In genomic region chr6:3859878-3860552, GRCh38 we compare ENCODE assay signal across 28 cellular contexts.
"Had no signal": no experiment of that assay in that cellular context is flagged by ENCODE, and none has a peak within 500 bp of the region (broad histone marks: within the 10 kb centered on the region; RNA-seq: fewer than 3 reads in every experiment).

No MANE protein-coding gene starts in this region.

- H3K27ac Mint-ChIP-seq: dendritic cell treated with granulocyte-macrophage colony-stimulating factor and Interleukin-4, amounts not matched to agents 40 ng/mL and 50 ng/mL, for 4 days; effector memory CD8-positive, alpha-beta T cell; endodermal cell had no signal

- H3K4me3 Mint-ChIP-seq: dendritic cell treated with granulocyte-macrophage colony-stimulating factor and Interleukin-4, amounts not matched to agents 40 ng/mL and 50 ng/mL, for 4 days; effector memory CD8-positive, alpha-beta T cell; endodermal cell had no signal

- FAIRE-seq: colon, endometrium, frontal cortex had no signal

- ATAC-seq: effector memory CD8-positive, alpha-beta T cell; esophagus mucosa; foreskin keratinocyte; gastrocnemius medialis; gastroesophageal sphincter; heart left ventricle; heart right ventricle had no signal

- H3K27ac ChIP-seq: colonic mucosa, coronary artery, dorsolateral prefrontal cortex, epithelial cell of prostate, esophagus muscularis mucosa, esophagus squamous epithelium, foreskin keratinocyte, gastrocnemius medialis, gastroesophageal sphincter, heart left ventricle, heart right ventricle had no signal

- H3K4me3 ChIP-seq: colonic mucosa, coronary artery, dorsolateral prefrontal cortex, esophagus muscularis mucosa, esophagus squamous epithelium, gastrocnemius medialis, gastroesophageal sphincter, heart left ventricle, heart right ventricle had no signal

- H3K4me1 ChIP-seq: colonic mucosa, esophagus muscularis mucosa, foreskin keratinocyte, gastrocnemius medialis, gastroesophageal sphincter, heart left ventricle, heart right ventricle had no signal

- DNase-seq: colonic mucosa; cortex of kidney; dermis blood vessel endothelial cell; dorsolateral prefrontal cortex; effector CD4-positive, alpha-beta T cell; effector CD8-positive, alpha-beta T cell; effector memory CD4-positive, alpha-beta T cell; effector memory CD8-positive, alpha-beta T cell; endodermal cell; erythroblast; esophagus squamous epithelium; foreskin fibroblast; foreskin keratinocyte; foreskin melanocyte; gastrocnemius medialis; glutamatergic neuron; head of caudate nucleus; heart left ventricle; heart right ventricle had no signal

- H3K9me3 ChIP-seq: colonic mucosa, esophagus muscularis mucosa, esophagus squamous epithelium, gastrocnemius medialis had no signal

- H3K27me3 ChIP-seq: colonic mucosa, dorsolateral prefrontal cortex, gastrocnemius medialis, gastroesophageal sphincter, heart left ventricle, heart right ventricle had no signal

- H3K36me3 ChIP-seq: colonic mucosa, esophagus muscularis mucosa, esophagus squamous epithelium, gastrocnemius medialis, gastroesophageal sphincter, heart left ventricle, heart right ventricle had no signal
